ENCODE assay signal across 17 cellular contexts in genomic region chr4:180330521-180330920, GRCh38.
DNase-seq lines count a peak whose midpoint lies in the region; ATAC-seq, FAIRE-seq and TF ChIP-seq lines count a peak whose summit lies in the region.
"Had no signal": no experiment of that assay in that cellular context is flagged by ENCODE, and none has a peak within 500 bp of the region (broad histone marks: within the 10 kb centered on the region; RNA-seq: fewer than 3 reads in every experiment).

No MANE protein-coding gene starts in this region.

- H3K9ac ChIP-seq in astrocyte (ENCODE audit: low read length) (no peak overlapping the region), trophoblast cell (ENCODE audit: low read length) (no peak overlapping the region)
- H3K9ac ChIP-seq: BLaER1, GM23248 had no signal

- H3K23ac ChIP-seq in trophoblast cell (ENCODE audit: low read length) = no peak overlapping the region

- H3K27ac Mint-ChIP-seq in astrocyte (ENCODE audit: unreplicated experiment) = no peak overlapping the region
- H3K27ac Mint-ChIP-seq: CD8-positive, alpha-beta memory T cell had no signal

- intact Hi-C loops in sigmoid colon (cut with DNase I) = no loop called here

- no peak overlapping the region for H3K27ac ChIP-seq in astrocyte (ENCODE audit: low read depth, low read length)
- H3K27ac ChIP-seq in epithelial cell of prostate = no peak overlapping the region
- H3K27ac ChIP-seq in trophoblast cell (ENCODE audit: low read depth, low read length) = no peak overlapping the region
- no peak overlapping the region for H3K27ac ChIP-seq in sigmoid colon
- H3K27ac ChIP-seq: BLaER1, GM23248 had no signal

- no peak overlapping the region for H4K12ac ChIP-seq in trophoblast cell (ENCODE audit: low read depth, low read length)

- H3K4me2 ChIP-seq in astrocyte (ENCODE audit: low read length) = no peak overlapping the region
- no peak overlapping the region for H3K4me2 ChIP-seq in trophoblast cell (ENCODE audit: low read length)
- H3K4me2 ChIP-seq: BLaER1 had no signal

- ATAC-seq in HG03045 (IDR thresholded peaks at IDR 0.05; ENCODE audit: unreplicated experiment) = no peak
- ATAC-seq in HG03135 (IDR thresholded peaks at IDR 0.05; ENCODE audit: unreplicated experiment) = no peak
- ATAC-seq: HepG2 had no signal

- no peak for TF ChIP-seq CTCF in astrocyte (IDR thresholded peaks at IDR 0.05; ENCODE audit: insufficient read depth, low read depth, low read length)
- no peak for TF ChIP-seq CTCF in sigmoid colon (IDR thresholded peaks at IDR 0.05)

- no peak overlapping the region for H4K8ac ChIP-seq in trophoblast cell (ENCODE audit: low read depth, low read length)

- H3K4me3 Mint-ChIP-seq in astrocyte (ENCODE audit: unreplicated experiment) = no peak overlapping the region
- H3K4me3 Mint-ChIP-seq: CD8-positive, alpha-beta memory T cell had no signal

- H3K79me1 ChIP-seq in trophoblast cell (ENCODE audit: low read length) = no peaks in the 10 kb centered on the region

- no peak overlapping the region for H2AK5ac ChIP-seq in trophoblast cell (ENCODE audit: low read length)

- no peak overlapping the region for H3K4ac ChIP-seq in trophoblast cell (ENCODE audit: low read depth, low read length)

- H3K18ac ChIP-seq in trophoblast cell (ENCODE audit: low read length) = no peak overlapping the region

- no peaks in the 10 kb centered on the region for H3K36me3 Mint-ChIP-seq in astrocyte (ENCODE audit: low read depth, unreplicated experiment)
- H3K36me3 Mint-ChIP-seq: CD8-positive, alpha-beta memory T cell had no signal

- DNase-seq in HPDE6-E6E7 (ENCODE audit: extremely low spot score) (peak; percentile 13), astrocyte (ENCODE audit: low read depth) (peak; percentile 34), epithelial cell of prostate (ENCODE audit: low read depth, low spot score) (peak; percentile 5), trophoblast cell (peak in 1 of 2 donors; percentile 60), sigmoid colon (no peak)
- DNase-seq: 8988T; AML-193; Caco-2; CD8-positive, alpha-beta memory T cell; DMS53; GM23248; H7 had no signal

- H3K4me3 ChIP-seq in astrocyte (ENCODE audit: insufficient read depth, low read depth, low read length) (no peak overlapping the region), trophoblast cell (ENCODE audit: low read depth, low read length) (no peak overlapping the region), sigmoid colon (no peak overlapping the region)
- H3K4me3 ChIP-seq: BLaER1, GM23248 had no signal

- H3K9me3 ChIP-seq in astrocyte (ENCODE audit: insufficient read depth, low read depth, low read length) (no peaks in the 10 kb centered on the region), trophoblast cell (ENCODE audit: insufficient read depth, low read depth, low read length) (no peaks in the 10 kb centered on the region), sigmoid colon (no peaks in the 10 kb centered on the region)
- H3K9me3 ChIP-seq: BLaER1, Caco-2 had no signal

- H4K91ac ChIP-seq in trophoblast cell (ENCODE audit: low read depth, low read length) = no peak overlapping the region

- peaks cover 2% of the 10 kb centered on the region for H3K4me1 Mint-ChIP-seq in astrocyte (ENCODE audit: low read depth, unreplicated experiment)
- H3K4me1 Mint-ChIP-seq: CD8-positive, alpha-beta memory T cell had no signal

- WGBS in trophoblast cell (ENCODE audit: extremely low coverage, insufficient coverage, insufficient read length) = no CpG with 5 or more reads among the region's 2 CpGs
- WGBS in sigmoid colon, 2 donors = 39 to 73% methylated on average over 2 of the region's 2 CpGs

- no peak overlapping the region for H2BK12ac ChIP-seq in trophoblast cell (ENCODE audit: low read length)

- H3K14ac ChIP-seq in trophoblast cell (ENCODE audit: low read length) = peak overlapping the region; percentile 25

- H2BK120ac ChIP-seq in trophoblast cell (ENCODE audit: insufficient read depth, low read length, poor library complexity) = no peak overlapping the region

- no peak for TF ChIP-seq POLR2A in sigmoid colon (IDR thresholded peaks at IDR 0.05)

- no peak for TF ChIP-seq EP300 in sigmoid colon (IDR thresholded peaks at IDR 0.05)

- H3K79me2 ChIP-seq in astrocyte (ENCODE audit: insufficient read depth, low read length) (no peaks in the 10 kb centered on the region), trophoblast cell (ENCODE audit: control insufficient read depth, insufficient read depth, low read length, poor library complexity) (no peaks in the 10 kb centered on the region)

- no peaks in the 10 kb centered on the region for H3K9me3 Mint-ChIP-seq in astrocyte (ENCODE audit: unreplicated experiment)

- no peak overlapping the region for H2BK5ac ChIP-seq in trophoblast cell (ENCODE audit: low read depth, low read length, poor library complexity)

- FAIRE-seq in astrocyte (lab: Jason Lieb, UNC) = no peak
- FAIRE-seq: HepG2, HTR-8/SVneo had no signal

- no peaks in the 10 kb centered on the region for H4K20me1 ChIP-seq in astrocyte (ENCODE audit: insufficient read depth, low read length)
- H4K20me1 ChIP-seq: BLaER1 had no signal

- H3K27me3 Mint-ChIP-seq in astrocyte (ENCODE audit: low read depth, unreplicated experiment) = no peaks in the 10 kb centered on the region
- H3K27me3 Mint-ChIP-seq: CD8-positive, alpha-beta memory T cell had no signal

- H3K4me1 ChIP-seq in astrocyte (ENCODE audit: insufficient read depth, low read length) (no peaks in the 10 kb centered on the region), trophoblast cell (ENCODE audit: control insufficient read depth in 1 of 2, insufficient read depth in 2 of 2, low read length in 2 of 2) (no peaks in the 10 kb centered on the region), sigmoid colon (no peaks in the 10 kb centered on the region)
- H3K4me1 ChIP-seq: Caco-2 had no signal

- H2AFZ ChIP-seq in astrocyte (ENCODE audit: low read depth, low read length) (no peak overlapping the region), trophoblast cell (ENCODE audit: insufficient read depth, low read length, poor library complexity) (no peak overlapping the region)
- H2AFZ ChIP-seq: GM23248 had no signal

- no peaks in the 10 kb centered on the region for H3K27me3 ChIP-seq in astrocyte (ENCODE audit: insufficient read depth, low read length)
- no peaks in the 10 kb centered on the region for H3K27me3 ChIP-seq in trophoblast cell (ENCODE audit: insufficient read depth, low read length)
- H3K27me3 ChIP-seq in sigmoid colon = no peaks in the 10 kb centered on the region
- H3K27me3 ChIP-seq: BLaER1 had no signal

- no peaks in the 10 kb centered on the region for H3K36me3 ChIP-seq in astrocyte (ENCODE audit: insufficient read depth, low read length)
- H3K36me3 ChIP-seq in trophoblast cell (ENCODE audit: control insufficient read depth in 1 of 2, insufficient read depth in 2 of 2, low read length in 2 of 2) = no peaks in the 10 kb centered on the region
- no peaks in the 10 kb centered on the region for H3K36me3 ChIP-seq in sigmoid colon
- H3K36me3 ChIP-seq: BLaER1 had no signal
